Comparison of ENCODE assay signal across 15 cellular contexts in the genomic region with DNA sequence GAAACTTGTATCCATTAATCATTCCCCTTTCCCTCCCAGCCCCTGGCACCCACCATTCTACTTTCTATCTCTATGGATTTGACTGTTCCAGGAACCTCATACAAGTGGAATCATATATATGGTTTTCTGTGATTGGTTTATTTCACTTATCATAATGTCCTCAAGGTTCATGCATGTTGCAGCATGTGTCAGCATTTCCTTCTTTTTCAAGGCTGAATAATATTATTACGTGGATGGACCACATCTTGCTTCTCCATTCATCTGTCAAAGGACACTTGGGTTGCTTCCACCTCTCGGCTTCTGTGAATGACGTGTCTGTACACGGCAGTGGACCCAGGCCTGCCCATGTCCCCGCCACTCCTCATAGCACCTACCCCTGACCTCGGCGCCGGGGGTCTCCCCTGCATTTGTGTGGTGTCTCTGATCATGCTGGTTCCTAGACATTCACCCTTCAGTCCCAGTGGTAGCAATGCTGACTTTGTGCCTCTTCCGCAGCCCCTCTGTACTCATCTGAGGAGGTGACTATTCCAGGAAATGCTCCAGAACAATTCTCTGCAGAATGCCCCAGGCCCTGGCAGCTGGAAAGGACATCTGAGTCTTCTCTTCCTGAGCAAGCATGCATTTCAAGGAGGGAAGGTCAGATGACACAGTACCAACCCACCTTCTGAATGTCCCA.
"Had no signal": no experiment of that assay in that cellular context is flagged by ENCODE, and none has a peak within 500 bp of the region (broad histone marks: within the 10 kb centered on the region; RNA-seq: fewer than 3 reads in every experiment).

No MANE protein-coding gene starts in this region.

- H3K9me3 ChIP-seq: body of pancreas, tibial artery had no signal

- ATAC-seq: activated naive CD8-positive, alpha-beta T cell treated with anti-CD3 and anti-CD28 coated beads, Interleukin-2, amount 50 U/mL, for 24 hours; activated T-cell treated with anti-CD3 and anti-CD28 coated beads, Interleukin-2, amount 50 U/mL, for 72 hours; body of pancreas; left cardiac atrium had no signal

- H3K27me3 ChIP-seq: body of pancreas, tibial artery had no signal

- DNase-seq: activated CD4-positive, alpha-beta memory T cell treated with anti-CD3 and anti-CD28 coated beads for 36 hours; activated CD4-positive, alpha-beta T cell treated with anti-CD3 and anti-CD28 coated beads for 48 hours; activated effector memory CD4-positive, alpha-beta T cell treated with anti-CD3 and anti-CD28 coated beads, Interleukin-2, amount 50 U/mL, for 16 hours; activated naive CD4-positive, alpha-beta T cell treated with anti-CD3 and anti-CD28 coated beads, Interleukin-2, amount 50 U/mL, for 16 hours; activated naive CD8-positive, alpha-beta T cell treated with anti-CD3 and anti-CD28 coated beads, Interleukin-2, amount 50 U/mL, for 24 hours; activated T-cell treated with anti-CD3 and anti-CD28 coated beads, Interleukin-2, amount 50 U/mL, for 72 hours; body of pancreas; erythroblast; hippocampal formation; left cardiac atrium; mesendoderm; naive B cell; stimulated activated CD4-positive, alpha-beta T cell treated with anti-CD3 and anti-CD28 coated beads, Interleukin-1b, Interleukin-23, amount 100 ng/mL, for 48 hours; substantia nigra; tibial artery had no signal

- H3K4me3 ChIP-seq: body of pancreas, tibial artery had no signal

- H3K27ac ChIP-seq: body of pancreas, tibial artery had no signal

- H3K4me1 ChIP-seq: body of pancreas had no signal

- H3K36me3 ChIP-seq: tibial artery had no signal
